26 cellular contexts compared by ENCODE assay signal in the genomic region with DNA sequence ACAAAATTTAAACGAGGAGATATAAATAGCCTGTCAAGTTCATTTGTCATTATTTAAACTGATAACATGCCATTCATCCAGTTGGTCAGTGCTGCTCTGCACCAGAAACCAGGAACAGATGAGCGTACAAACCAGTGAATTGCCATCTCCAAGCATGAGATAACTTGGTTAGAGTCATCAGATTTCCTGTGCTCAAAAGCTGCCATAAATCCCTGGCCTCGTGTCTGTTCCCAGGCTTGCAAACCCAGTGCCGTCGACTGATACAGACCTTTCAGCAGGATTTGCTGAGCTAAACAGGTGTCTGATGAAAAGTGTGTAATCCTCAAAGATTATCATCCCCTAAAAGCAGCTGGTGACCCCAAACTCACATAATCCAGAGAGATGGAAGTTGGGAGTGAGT.
A peak's percentile ranks its signal among the peaks of the same experiment; 100 is the strongest.
DNase-seq lines count a peak whose midpoint lies in the region; ATAC-seq and TF ChIP-seq lines count a peak whose summit lies in the region.
"Had no signal": no experiment of that assay in that cellular context is flagged by ENCODE, and none has a peak within 500 bp of the region (broad histone marks: within the 10 kb centered on the region; RNA-seq: fewer than 3 reads in every experiment).

No MANE protein-coding gene starts in this region.

- peaks cover 52% of the 10 kb centered on the region for H3K36me3 Mint-ChIP-seq in CD8-positive, alpha-beta T cell
- peaks cover 21% of the 10 kb centered on the region for H3K36me3 Mint-ChIP-seq in activated CD8-positive, alpha-beta T cell treated with anti-CD3 and anti-CD28 coated beads for 36 hours (ENCODE audit: low read depth)
- H3K36me3 Mint-ChIP-seq in mesothelial cell of epicardium (peaks cover 26% of the 10 kb centered on the region), WTC11 (peaks cover 2% of the 10 kb centered on the region; the same call in 1 of the 2 replicates)

- H3K27ac ChIP-seq in CD8-positive, alpha-beta T cell (ENCODE audit: low read depth, low read length) = no peak overlapping the region
- no peak overlapping the region for H3K27ac ChIP-seq in HEK293 (ENCODE audit: extremely low read depth, low read depth, low read length)
- no peak overlapping the region for H3K27ac ChIP-seq in A673 (ENCODE audit: low read depth, low read length, poor library complexity, severe bottlenecking)
- H3K27ac ChIP-seq: foreskin keratinocyte, SJCRH30, testis had no signal

- POLR2A ChIA-PET in CD8-positive, alpha-beta T cell (lab: Charles Lee) = no interaction called here
- POLR2A ChIA-PET in HEK293 (lab: Yijun Ruan, JAX) (interaction anchor here (0.6 kb wide), 1 partner anchor 189 kb away, joined by 3 read pairs; no protein-coding TSS in a partner anchor), A673 (lab: Charles Lee; ENCODE audit: low non-redundant PET) (no interaction called here), WTC11 (lab: Charles Lee) (no interaction called here)
- POLR2A ChIA-PET in activated CD8-positive, alpha-beta T cell treated with anti-CD3 and anti-CD28 coated beads for 36 hours (lab: Charles Lee) = interaction anchor here (0.9 kb wide), 1 partner anchor 12 kb away, joined by 3 read pairs; no protein-coding TSS in a partner anchor

- H3K4me3 ChIP-seq in CD8-positive, alpha-beta T cell (ENCODE audit: low read depth, low read length) = no peak overlapping the region
- H3K4me3 ChIP-seq in HEK293 (ENCODE audit: low read depth, low read length) (no peak overlapping the region), A673 (ENCODE audit: low read depth, low read length, poor library complexity, severe bottlenecking) (no peak overlapping the region)
- H3K4me3 ChIP-seq: SJCRH30, testis had no signal

- no peaks in the 10 kb centered on the region for H3K9me3 ChIP-seq in CD8-positive, alpha-beta T cell (ENCODE audit: low read length)
- H3K9me3 ChIP-seq in HEK293 (ENCODE audit: control insufficient read depth, insufficient read depth, low read depth, low read length) = no peaks in the 10 kb centered on the region
- H3K9me3 ChIP-seq in A673 (ENCODE audit: low read depth, low read length, poor library complexity, severe bottlenecking) = no peaks in the 10 kb centered on the region
- H3K9me3 ChIP-seq: SJCRH30, testis had no signal

- no peak for TF ChIP-seq CTCF in CD8-positive, alpha-beta T cell (IDR thresholded peaks at IDR 0.05)
- TF ChIP-seq CTCF in HEK293 (tag by site-specific recombination; IDR thresholded peaks at IDR 0.05) = no peak
- no peak for TF ChIP-seq CTCF in activated CD8-positive, alpha-beta T cell treated with anti-CD3 and anti-CD28 coated beads for 36 hours (IDR thresholded peaks at IDR 0.05)
- TF ChIP-seq CTCF in mesothelial cell of epicardium (IDR thresholded peaks at IDR 0.05; ENCODE audit: unreplicated experiment) = no peak
- no peak for TF ChIP-seq CTCF in A673 (conservative IDR thresholded peaks at IDR 0.05; ENCODE audit: low read depth, low read length)
- TF ChIP-seq CTCF in WTC11 (IDR thresholded peaks at IDR 0.05) = no peak

- no peak for DNase-seq in CD8-positive, alpha-beta T cell
- DNase-seq in activated CD8-positive, alpha-beta T cell treated with anti-CD3 and anti-CD28 coated beads for 36 hours = no peak
- DNase-seq in mesothelial cell of epicardium (ENCODE audit: low spot score in 2 of 2, unreplicated experiment in 2 of 2) (no peak), SW 1271 (lab: John Stamatoyannopoulos, UW) (no peak), A673 (ENCODE audit: low spot score) (no peak), WTC11 (ENCODE audit: low spot score) (no peak)
- DNase-seq: activated CD4-positive, alpha-beta T cell treated with anti-CD3 and anti-CD28 coated beads for 36 hours; activated naive CD4-positive, alpha-beta T cell treated with anti-CD3 and anti-CD28 coated beads, Interleukin-2, amount 10 ng/mL, durations not matched to agents 7 days and 5 days; caudate nucleus; cortex of kidney; EL; foreskin keratinocyte; left cardiac atrium; mesenchymal stem cell; NCI-H187; NCI-H2171; NCI-H526; occipital lobe; stimulated activated CD4-positive, alpha-beta T cell treated with anti-CD3 and anti-CD28 coated beads, Interleukin-15, amount 100 ng/mL, for 24 hours; stimulated activated naive CD4-positive, alpha-beta T cell treated with Interleukin-2 at 50 U/mL for 16 hours; testis had no signal

- H3K4me3 Mint-ChIP-seq in CD8-positive, alpha-beta T cell = no peak overlapping the region
- no peak overlapping the region for H3K4me3 Mint-ChIP-seq in activated CD8-positive, alpha-beta T cell treated with anti-CD3 and anti-CD28 coated beads for 36 hours
- no peak overlapping the region for H3K4me3 Mint-ChIP-seq in mesothelial cell of epicardium
- H3K4me3 Mint-ChIP-seq in WTC11 = no peak overlapping the region
- H3K4me3 Mint-ChIP-seq: activated CD4-positive, alpha-beta T cell treated with anti-CD3 and anti-CD28 coated beads for 36 hours; activated naive CD4-positive, alpha-beta T cell treated with anti-CD3 and anti-CD28 coated beads, Interleukin-2, amount 10 ng/mL, durations not matched to agents 7 days and 5 days; CD14-positive monocyte had no signal

- no peak for ATAC-seq in CD8-positive, alpha-beta T cell
- ATAC-seq in activated CD8-positive, alpha-beta T cell treated with anti-CD3 and anti-CD28 coated beads for 36 hours = no peak
- ATAC-seq in WTC11 = no peak
- ATAC-seq: activated CD4-positive, alpha-beta T cell treated with anti-CD3 and anti-CD28 coated beads for 36 hours; esophagus mucosa; foreskin keratinocyte; HepG2 had no signal

- CTCF ChIA-PET in CD8-positive, alpha-beta T cell (lab: Charles Lee) = no interaction called here
- CTCF ChIA-PET in HEK293 (lab: Yijun Ruan, JAX) (no interaction called here), A673 (lab: Charles Lee) (no interaction called here), WTC11 (lab: Charles Lee) (interaction anchor here (1.5 kb wide), 1 partner anchor 220 kb away, joined by 5 read pairs; a partner anchor contains a TSS)
- CTCF ChIA-PET in activated CD8-positive, alpha-beta T cell treated with anti-CD3 and anti-CD28 coated beads for 36 hours (lab: Charles Lee) = interaction anchor here (0.8 to 1.6 kb wide), 4 partner anchors 12 to 771 kb away, joined by 3 to 6 read pairs (median 4); no protein-coding TSS in a partner anchor

- peak overlapping the region; percentile 50 for H3K27ac Mint-ChIP-seq in CD8-positive, alpha-beta T cell
- peak overlapping the region; percentile 55 for H3K27ac Mint-ChIP-seq in activated CD8-positive, alpha-beta T cell treated with anti-CD3 and anti-CD28 coated beads for 36 hours
- peak overlapping the region; percentile 51 for H3K27ac Mint-ChIP-seq in mesothelial cell of epicardium
- H3K27ac Mint-ChIP-seq in WTC11 = no peak overlapping the region
- H3K27ac Mint-ChIP-seq: activated CD4-positive, alpha-beta T cell treated with anti-CD3 and anti-CD28 coated beads for 36 hours had no signal

- no TSS peak for BruUV-seq in A673 (replicated peaks; lab: Mats Ljungman, UMichigan)

- no peaks in the 10 kb centered on the region for H3K27me3 ChIP-seq in CD8-positive, alpha-beta T cell (ENCODE audit: insufficient read depth, low read length)
- no peaks in the 10 kb centered on the region for H3K27me3 ChIP-seq in A673 (replicated peaks; ENCODE audit: insufficient read depth, low read depth, low read length, poor library complexity)
- H3K27me3 ChIP-seq: foreskin keratinocyte, SJCRH30, testis had no signal

- no peaks in the 10 kb centered on the region for H3K9me3 Mint-ChIP-seq in CD8-positive, alpha-beta T cell
- H3K9me3 Mint-ChIP-seq in activated CD8-positive, alpha-beta T cell treated with anti-CD3 and anti-CD28 coated beads for 36 hours = no peaks in the 10 kb centered on the region
- no peaks in the 10 kb centered on the region for H3K9me3 Mint-ChIP-seq in mesothelial cell of epicardium
- H3K9me3 Mint-ChIP-seq in WTC11 = no peaks in the 10 kb centered on the region
- H3K9me3 Mint-ChIP-seq: activated naive CD4-positive, alpha-beta T cell treated with anti-CD3 and anti-CD28 coated beads, Interleukin-2, amount 10 ng/mL, durations not matched to agents 7 days and 5 days; CD14-positive monocyte had no signal

- intact Hi-C loops in CD8-positive, alpha-beta T cell (cut with DNase I, micrococcal nuclease) = loop anchor here (5.0 kb wide), 2 partner anchors 263 to 278 kb away; no protein-coding TSS in a partner anchor
- intact Hi-C loops in activated CD8-positive, alpha-beta T cell treated with anti-CD3 and anti-CD28 coated beads for 36 hours (cut with micrococcal nuclease) = loop anchor here (10.0 kb wide), 2 partner anchors 191 to 751 kb away; a partner anchor contains a TSS
- intact Hi-C loops in A673 (cut with micrococcal nuclease; ENCODE audit: unreplicated experiment) = loop anchor here (10.0 kb wide), 1 partner anchor 191 kb away; a partner anchor contains a TSS

- peaks cover 44% of the 10 kb centered on the region for H3K4me1 Mint-ChIP-seq in CD8-positive, alpha-beta T cell (ENCODE audit: low read depth)
- H3K4me1 Mint-ChIP-seq in activated CD8-positive, alpha-beta T cell treated with anti-CD3 and anti-CD28 coated beads for 36 hours (ENCODE audit: low read depth) = peaks cover 50% of the 10 kb centered on the region
- H3K4me1 Mint-ChIP-seq in mesothelial cell of epicardium = peaks cover 52% of the 10 kb centered on the region
- peaks cover 19% of the 10 kb centered on the region for H3K4me1 Mint-ChIP-seq in WTC11

- H3K36me3 ChIP-seq in CD8-positive, alpha-beta T cell (ENCODE audit: insufficient read depth, low read length) = peaks cover 5% of the 10 kb centered on the region
- H3K36me3 ChIP-seq in HEK293 (ENCODE audit: control insufficient read depth in 2 of 2, insufficient read depth in 1 of 2, low read length in 2 of 2) (no peaks in the 10 kb centered on the region; a peak in 1 of 3 replicates), A673 (ENCODE audit: insufficient read depth, low read length, poor library complexity, severe bottlenecking) (no peaks in the 10 kb centered on the region)
- H3K36me3 ChIP-seq: SJCRH30 had no signal

- H3K27me3 Mint-ChIP-seq in CD8-positive, alpha-beta T cell (ENCODE audit: low read depth) = no peaks in the 10 kb centered on the region
- no peaks in the 10 kb centered on the region for H3K27me3 Mint-ChIP-seq in activated CD8-positive, alpha-beta T cell treated with anti-CD3 and anti-CD28 coated beads for 36 hours
- H3K27me3 Mint-ChIP-seq in mesothelial cell of epicardium (ENCODE audit: low read depth) = no peaks in the 10 kb centered on the region
- no peaks in the 10 kb centered on the region for H3K27me3 Mint-ChIP-seq in WTC11 (ENCODE audit: low read depth)
- H3K27me3 Mint-ChIP-seq: activated CD4-positive, alpha-beta T cell treated with anti-CD3 and anti-CD28 coated beads for 36 hours; activated naive CD4-positive, alpha-beta T cell treated with anti-CD3 and anti-CD28 coated beads, Interleukin-2, amount 10 ng/mL, durations not matched to agents 7 days and 5 days had no signal

- peaks cover 28% of the 10 kb centered on the region for H3K4me1 ChIP-seq in CD8-positive, alpha-beta T cell (ENCODE audit: insufficient read depth, low read length)
- H3K4me1 ChIP-seq in HEK293 (ENCODE audit: control insufficient read depth, insufficient read depth, low read length) (peaks cover 9% of the 10 kb centered on the region; the same call in 1 of the 2 replicates), A673 (ENCODE audit: insufficient read depth, low read length, poor library complexity, severe bottlenecking) (peaks cover 16% of the 10 kb centered on the region)
- H3K4me1 ChIP-seq: foreskin keratinocyte had no signal

TF ChIP-seq in HEK293, 187 proteins besides CTCF, POLR2A, EP300 and RAD21 (continues in another document):
- TF ChIP-seq ZNF24 (tag by site-specific recombination; IDR thresholded peaks at IDR 0.05) = no peak

Comparison
In these comparisons a context has a peak if more than half of its experiments do, and no peak if none do; other contexts are left out.
1. CTCF ChIA-PET loops: an anchor here in activated CD8-positive, alpha-beta T cell treated with anti-CD3 and anti-CD28 coated beads for 36 hours (0.8 to 1.6 kb wide) and WTC11 (1.5 kb wide); none called in CD8-positive, alpha-beta T cell, HEK293 and A673.
2. POLR2A ChIA-PET loops: an anchor here in HEK293 (0.6 kb wide) and activated CD8-positive, alpha-beta T cell treated with anti-CD3 and anti-CD28 coated beads for 36 hours (0.9 kb wide); none called in CD8-positive, alpha-beta T cell, A673 and WTC11.